In genomic region chr15:41949400-41950126, GRCh38 we compare ENCODE assay signal across 17 cellular contexts. TPM values are rescaled to one million over a fixed set of nuclear protein-coding genes. Genes with fewer than 3 reads are reported as not detected.
DNase-seq lines count a peak whose midpoint lies in the region; ATAC-seq and TF ChIP-seq lines count a peak whose summit lies in the region.
"Had no signal": no experiment of that assay in that cellular context is flagged by ENCODE, and none has a peak within 500 bp of the region (broad histone marks: within the 10 kb centered on the region; RNA-seq: fewer than 3 reads in every experiment).

No MANE protein-coding gene starts in this region.

- peaks cover 3% of the 10 kb centered on the region for H3K36me3 ChIP-seq in adipocyte (ENCODE audit: control insufficient read depth, insufficient read depth, low read length, severe bottlenecking)
- peaks cover 0 to 7% of the 10 kb centered on the region in 2 donors for H3K36me3 ChIP-seq in psoas muscle (ENCODE audit: insufficient read depth in 1 of 2, low read depth in 1 of 2)
- peaks cover 0 to 8% of the 10 kb centered on the region in 2 donors for H3K36me3 ChIP-seq in prostate gland
- H3K36me3 ChIP-seq: BE2C had no signal

- no peaks in the 10 kb centered on the region for H3K9me3 ChIP-seq in adipocyte (ENCODE audit: control insufficient read depth, low read length)
- no peaks in the 10 kb centered on the region for H3K9me3 ChIP-seq in psoas muscle
- H3K9me3 ChIP-seq in prostate gland: no peaks in the 10 kb centered on the region
- H3K9me3 ChIP-seq: BE2C, neutrophil had no signal

- peak in 1 of 4 donors; percentile 49 for ATAC-seq in psoas muscle
- ATAC-seq in GM21381 (IDR thresholded peaks at IDR 0.05; ENCODE audit: unreplicated experiment): no peak

- peak overlapping the region; percentile 25 for H3K9ac ChIP-seq in adipocyte (ENCODE audit: low read length)

- peak; percentile 70 for DNase-seq in ELF-1 (ENCODE audit: low read depth, low spot score)
- DNase-seq in adipocyte (ENCODE audit: low read depth): peak; percentile 61
- peak; percentile 88 for DNase-seq in islet precursor cell
- no peak for DNase-seq in psoas muscle
- DNase-seq in NCI-H2107 (lab: John Stamatoyannopoulos, UW): no peak
- DNase-seq in T1000 (lab: John Stamatoyannopoulos, UW): no peak
- DNase-seq in prostate gland (ENCODE audit: low spot score): no peak
- DNase-seq: activated CD4-positive, CD25-positive, alpha-beta regulatory T cell; BE2C; central memory CD4-positive, alpha-beta T cell; NCI-H1048; NCI-H345; OCI-M1; stimulated activated CD4-positive, alpha-beta T cell treated with anti-CD3 and anti-CD28 coated beads, Interleukin-12 subunit alpha, Interleukin-12 subunit beta, amount 100 ng/mL, for 4 hours had no signal

- no peaks in the 10 kb centered on the region for H3K27me3 ChIP-seq in adipocyte (replicated peaks; ENCODE audit: control insufficient read depth, insufficient read depth, low read length)
- H3K27me3 ChIP-seq in psoas muscle (ENCODE audit: insufficient read depth in 3 of 3, low read length in 2 of 3): no peaks in the 10 kb centered on the region
- H3K27me3 ChIP-seq in prostate gland (replicated peaks; ENCODE audit: insufficient read depth): no peaks in the 10 kb centered on the region
- H3K27me3 ChIP-seq: BE2C, neutrophil had no signal

- 79 to 92% (median 89%) methylated on average over 5 of the region's 5 CpGs for WGBS in psoas muscle, 3 donors
- 83% methylated on average over 5 of the region's 5 CpGs for WGBS in prostate gland

- intact Hi-C loops in psoas muscle (cut with DNase I): no loop called here
- intact Hi-C loops in prostate gland (cut with DNase I): no loop called here

- H3K4me3 ChIP-seq in adipocyte (ENCODE audit: low read length) (peak overlapping the region; percentile 11), psoas muscle (no peak overlapping the region), prostate gland (no peak overlapping the region)

- H3K4me1 ChIP-seq in adipocyte (ENCODE audit: control insufficient read depth, insufficient read depth, low read length) (peaks cover 32% of the 10 kb centered on the region), psoas muscle (no peaks in the 10 kb centered on the region), prostate gland (replicated peaks) (no peaks in the 10 kb centered on the region)
- H3K4me1 ChIP-seq: BE2C had no signal

- no peak for TF ChIP-seq POLR2A in prostate gland (IDR thresholded peaks at IDR 0.05)

- H3K27ac ChIP-seq in psoas muscle (peak overlapping the region; percentile 31), prostate gland (no peak overlapping the region)
- H3K27ac ChIP-seq: neutrophil had no signal

- no peak for TF ChIP-seq CTCF in psoas muscle (IDR thresholded peaks at IDR 0.05)
- TF ChIP-seq CTCF in prostate gland (IDR thresholded peaks at IDR 0.05): no peak

RNA-seq across cellular contexts. Expression of gene EHD4, which starts 22.8 kb away (rescaled TPM):
- 1 to 10 TPM; 5.3 to 9.6 (median 6.3) TPM for total RNA-seq in psoas muscle
- 1 to 10 TPM; 1.7 to 4.8 (median 2.2) TPM for polyA plus RNA-seq in psoas muscle
- total RNA-seq in prostate gland: 10 to 100 TPM; 18.4 to 22.6 TPM

RNA-seq across cellular contexts. Expression of gene SPTBN5, which starts 55.7 kb away (rescaled TPM):
- total RNA-seq in psoas muscle: under 1 TPM; 0.15 to 0.47 (median 0.29) TPM
- under 1 TPM; 0.10 to 0.29 (median 0.13) TPM for polyA plus RNA-seq in psoas muscle
- total RNA-seq in prostate gland: 1 to 10 TPM; 1.2 to 2.2 TPM
- polyA plus RNA-seq: IgD-negative memory B cell had no signal

Comparison
In these comparisons a context has a peak if more than half of its experiments do, and no peak if none do; other contexts are left out.
1. DNase-seq: peak in ELF-1 (single experiment), adipocyte (single experiment) and islet precursor cell (single experiment); none in psoas muscle (0 of 2), NCI-H2107 (single experiment), T1000 (single experiment) and prostate gland (single experiment).